In the genomic region with DNA sequence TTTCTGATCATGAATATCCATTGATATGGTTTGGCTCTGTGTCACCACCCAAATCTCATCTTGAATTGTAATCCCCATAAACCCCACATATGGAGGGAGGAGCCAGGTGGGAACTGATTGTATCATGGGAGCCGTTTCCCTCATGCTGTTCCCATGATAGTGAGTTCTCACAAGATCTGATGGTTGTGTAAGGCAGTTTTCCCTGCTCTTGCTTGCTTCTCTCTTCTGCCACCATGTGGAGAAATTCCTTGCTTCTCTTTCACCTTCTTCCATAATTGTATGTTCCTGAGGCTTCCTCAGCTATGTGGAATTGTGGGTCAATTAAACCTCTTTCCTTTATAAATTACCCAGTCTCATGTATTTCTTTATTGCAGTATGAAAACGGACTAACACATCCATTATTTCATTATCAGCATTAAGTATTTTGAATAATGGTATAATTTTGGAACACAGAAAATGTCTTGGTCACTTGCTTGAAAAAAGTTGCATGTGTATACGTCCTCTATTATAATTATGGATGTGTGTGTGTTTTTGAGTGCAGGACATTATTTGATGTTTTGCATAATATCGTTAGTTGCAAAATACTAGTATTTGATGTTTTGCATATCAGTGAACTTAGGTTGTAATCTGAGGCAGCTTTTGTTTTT, we compare ENCODE assay signal across 9 cellular contexts.
DNase-seq lines count a peak whose midpoint lies in the region; ATAC-seq, FAIRE-seq and TF ChIP-seq lines count a peak whose summit lies in the region.
"Had no signal": no experiment of that assay in that cellular context is flagged by ENCODE, and none has a peak within 500 bp of the region (broad histone marks: within the 10 kb centered on the region; RNA-seq: fewer than 3 reads in every experiment).

No MANE protein-coding gene starts in this region.

- H3K9me3 ChIP-seq in cardiac muscle cell (ENCODE audit: low read depth) (no peaks in the 10 kb centered on the region), right atrium auricular region (no peaks in the 10 kb centered on the region)
- H3K9me3 ChIP-seq: neutrophil had no signal

- DNase-seq in cardiac muscle cell (ENCODE audit: low read depth in 1 of 2, low spot score in 1 of 2) (peak; percentile 31 to 73), right atrium auricular region (ENCODE audit: low spot score) (no peak), SHP77 treated with DMSO at 0.1 percent for 48 hours (lab: John Stamatoyannopoulos, UW) (peak; percentile 1), globus pallidus (ENCODE audit: low spot score) (peak; percentile 49), urothelium cell line (ENCODE audit: low spot score) (peak; percentile 2), MV-4-11 (lab: John Stamatoyannopoulos, UW) (no peak)

- H3K27ac ChIP-seq in cardiac muscle cell (no peak overlapping the region), right atrium auricular region (no peak overlapping the region)
- H3K27ac ChIP-seq: neutrophil had no signal

- H3K4me3 ChIP-seq in cardiac muscle cell: no peak overlapping the region
- no peak overlapping the region for H3K4me3 ChIP-seq in right atrium auricular region

- H3K27me3 ChIP-seq in cardiac muscle cell (no peaks in the 10 kb centered on the region), right atrium auricular region (no peaks in the 10 kb centered on the region)
- H3K27me3 ChIP-seq: neutrophil had no signal

- FAIRE-seq in urothelium cell line (lab: Jason Lieb, UNC): no peak

- H3K36me3 ChIP-seq in cardiac muscle cell (no peaks in the 10 kb centered on the region), right atrium auricular region (no peaks in the 10 kb centered on the region)
- H3K36me3 ChIP-seq: neutrophil had no signal

- TF ChIP-seq CTCF in cardiac muscle cell (IDR thresholded peaks at IDR 0.05; ENCODE audit: low read depth, low read length) (peak; percentile 58), right atrium auricular region (IDR thresholded peaks at IDR 0.05) (peak in 1 of 2 donors; percentile 29)

- H3K4me1 ChIP-seq in cardiac muscle cell (ENCODE audit: low read depth) (no peaks in the 10 kb centered on the region), right atrium auricular region (no peaks in the 10 kb centered on the region)

- ATAC-seq in HG03442 (IDR thresholded peaks at IDR 0.05; ENCODE audit: unreplicated experiment): no peak
- ATAC-seq in HG03521 (IDR thresholded peaks at IDR 0.05; ENCODE audit: unreplicated experiment): no peak

Comparison
In these comparisons a context has a peak if more than half of its experiments do, and no peak if none do; other contexts are left out.
1. DNase-seq: peak in cardiac muscle cell (2 of 2), SHP77 treated with DMSO at 0.1 percent for 48 hours (single experiment), globus pallidus (single experiment) and urothelium cell line (single experiment); none in right atrium auricular region (single experiment) and MV-4-11 (single experiment).